ENCODE assay signal across 1 cellular context in the genomic region with DNA sequence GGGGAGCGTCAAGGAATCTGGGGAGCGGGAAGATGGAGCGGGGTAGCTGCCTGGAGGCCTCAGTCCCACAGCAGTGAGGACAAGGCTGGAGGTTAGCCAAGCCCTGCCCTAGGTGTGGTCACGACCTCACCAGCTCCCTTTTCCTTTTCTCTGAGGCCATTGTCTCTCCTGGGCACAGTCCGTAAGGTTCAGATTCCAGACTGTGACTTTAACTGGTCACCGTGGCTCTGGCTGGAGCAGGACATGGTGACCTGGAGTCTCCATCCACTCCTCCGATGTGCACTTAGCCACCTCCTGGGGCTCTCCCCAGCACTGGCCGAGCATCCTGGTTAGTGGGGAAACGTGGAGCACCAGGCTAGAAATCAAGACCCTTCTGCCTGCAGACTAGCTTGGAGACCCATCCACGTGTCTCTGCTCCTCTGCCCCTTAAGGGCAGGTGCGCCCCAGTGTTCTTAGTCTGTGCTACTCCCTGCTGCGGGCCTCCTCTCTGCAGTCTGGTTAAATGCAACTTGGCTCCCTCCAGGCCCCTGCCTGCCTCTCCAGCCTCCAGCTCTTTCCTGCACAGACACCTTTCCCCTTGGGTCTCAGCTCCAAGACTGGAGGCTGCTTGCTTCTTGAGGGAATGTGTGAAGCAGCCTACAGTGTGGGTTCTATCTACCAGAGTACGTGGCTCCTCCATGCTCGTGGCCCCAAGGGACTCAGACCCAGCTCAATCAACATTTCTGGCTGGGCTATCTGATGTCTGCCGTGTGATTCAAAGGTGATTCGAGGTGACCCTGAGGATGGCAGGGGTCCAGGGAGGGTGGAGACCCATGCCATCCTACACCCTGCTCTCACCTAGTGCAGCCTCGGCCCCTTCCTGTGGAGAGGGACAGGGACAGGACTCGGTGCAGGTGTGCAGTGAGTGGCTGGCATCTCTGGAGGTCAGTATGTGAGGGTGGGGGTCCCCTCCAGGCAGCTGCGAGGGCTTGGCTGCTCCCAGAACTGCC.
TF ChIP-seq lines count a peak whose summit lies in the region.

No MANE protein-coding gene starts in this region.

TF ChIP-seq in SK-N-SH, 30 proteins besides CTCF, POLR2A, EP300 and RAD21 (continued from another document):
- TF ChIP-seq, protein P1, sequence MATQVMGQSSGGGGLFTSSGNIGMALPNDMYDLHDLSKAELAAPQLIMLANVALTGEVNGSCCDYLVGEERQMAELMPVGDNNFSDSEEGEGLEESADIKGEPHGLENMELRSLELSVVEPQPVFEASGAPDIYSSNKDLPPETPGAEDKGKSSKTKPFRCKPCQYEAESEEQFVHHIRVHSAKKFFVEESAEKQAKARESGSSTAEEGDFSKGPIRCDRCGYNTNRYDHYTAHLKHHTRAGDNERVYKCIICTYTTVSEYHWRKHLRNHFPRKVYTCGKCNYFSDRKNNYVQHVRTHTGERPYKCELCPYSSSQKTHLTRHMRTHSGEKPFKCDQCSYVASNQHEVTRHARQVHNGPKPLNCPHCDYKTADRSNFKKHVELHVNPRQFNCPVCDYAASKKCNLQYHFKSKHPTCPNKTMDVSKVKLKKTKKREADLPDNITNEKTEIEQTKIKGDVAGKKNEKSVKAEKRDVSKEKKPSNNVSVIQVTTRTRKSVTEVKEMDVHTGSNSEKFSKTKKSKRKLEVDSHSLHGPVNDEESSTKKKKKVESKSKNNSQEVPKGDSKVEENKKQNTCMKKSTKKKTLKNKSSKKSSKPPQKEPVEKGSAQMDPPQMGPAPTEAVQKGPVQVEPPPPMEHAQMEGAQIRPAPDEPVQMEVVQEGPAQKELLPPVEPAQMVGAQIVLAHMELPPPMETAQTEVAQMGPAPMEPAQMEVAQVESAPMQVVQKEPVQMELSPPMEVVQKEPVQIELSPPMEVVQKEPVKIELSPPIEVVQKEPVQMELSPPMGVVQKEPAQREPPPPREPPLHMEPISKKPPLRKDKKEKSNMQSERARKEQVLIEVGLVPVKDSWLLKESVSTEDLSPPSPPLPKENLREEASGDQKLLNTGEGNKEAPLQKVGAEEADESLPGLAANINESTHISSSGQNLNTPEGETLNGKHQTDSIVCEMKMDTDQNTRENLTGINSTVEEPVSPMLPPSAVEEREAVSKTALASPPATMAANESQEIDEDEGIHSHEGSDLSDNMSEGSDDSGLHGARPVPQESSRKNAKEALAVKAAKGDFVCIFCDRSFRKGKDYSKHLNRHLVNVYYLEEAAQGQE (IDR thresholded peaks at IDR 0.05; ENCODE audit: low read depth, low read length): no peak
- TF ChIP-seq, protein P2, sequence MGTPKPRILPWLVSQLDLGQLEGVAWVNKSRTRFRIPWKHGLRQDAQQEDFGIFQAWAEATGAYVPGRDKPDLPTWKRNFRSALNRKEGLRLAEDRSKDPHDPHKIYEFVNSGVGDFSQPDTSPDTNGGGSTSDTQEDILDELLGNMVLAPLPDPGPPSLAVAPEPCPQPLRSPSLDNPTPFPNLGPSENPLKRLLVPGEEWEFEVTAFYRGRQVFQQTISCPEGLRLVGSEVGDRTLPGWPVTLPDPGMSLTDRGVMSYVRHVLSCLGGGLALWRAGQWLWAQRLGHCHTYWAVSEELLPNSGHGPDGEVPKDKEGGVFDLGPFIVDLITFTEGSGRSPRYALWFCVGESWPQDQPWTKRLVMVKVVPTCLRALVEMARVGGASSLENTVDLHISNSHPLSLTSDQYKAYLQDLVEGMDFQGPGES (IDR thresholded peaks at IDR 0.05; ENCODE audit: low read depth, low read length): no peak
- TF ChIP-seq MEF2A (IDR thresholded peaks at IDR 0.05; ENCODE audit: borderline replicate concordance, low read depth) (no peak), EZH2phosphoT487 (IDR thresholded peaks at IDR 0.05; ENCODE audit: borderline replicate concordance, low read depth) (no peak), RXRA (IDR thresholded peaks at IDR 0.05; ENCODE audit: borderline replicate concordance, low read depth) (no peak), TCF12 (IDR thresholded peaks at IDR 0.05) (no peak), MXI1 (IDR thresholded peaks at IDR 0.05; ENCODE audit: low read depth, low read length) (no peak), NFIC (IDR thresholded peaks at IDR 0.05; ENCODE audit: borderline replicate concordance) (no peak)
- TF ChIP-seq, protein P3, sequence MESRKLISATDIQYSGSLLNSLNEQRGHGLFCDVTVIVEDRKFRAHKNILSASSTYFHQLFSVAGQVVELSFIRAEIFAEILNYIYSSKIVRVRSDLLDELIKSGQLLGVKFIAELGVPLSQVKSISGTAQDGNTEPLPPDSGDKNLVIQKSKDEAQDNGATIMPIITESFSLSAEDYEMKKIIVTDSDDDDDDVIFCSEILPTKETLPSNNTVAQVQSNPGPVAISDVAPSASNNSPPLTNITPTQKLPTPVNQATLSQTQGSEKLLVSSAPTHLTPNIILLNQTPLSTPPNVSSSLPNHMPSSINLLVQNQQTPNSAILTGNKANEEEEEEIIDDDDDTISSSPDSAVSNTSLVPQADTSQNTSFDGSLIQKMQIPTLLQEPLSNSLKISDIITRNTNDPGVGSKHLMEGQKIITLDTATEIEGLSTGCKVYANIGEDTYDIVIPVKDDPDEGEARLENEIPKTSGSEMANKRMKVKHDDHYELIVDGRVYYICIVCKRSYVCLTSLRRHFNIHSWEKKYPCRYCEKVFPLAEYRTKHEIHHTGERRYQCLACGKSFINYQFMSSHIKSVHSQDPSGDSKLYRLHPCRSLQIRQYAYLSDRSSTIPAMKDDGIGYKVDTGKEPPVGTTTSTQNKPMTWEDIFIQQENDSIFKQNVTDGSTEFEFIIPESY (IDR thresholded peaks at IDR 0.05; ENCODE audit: borderline replicate concordance, low read depth): no peak
- TF ChIP-seq, protein P4, sequence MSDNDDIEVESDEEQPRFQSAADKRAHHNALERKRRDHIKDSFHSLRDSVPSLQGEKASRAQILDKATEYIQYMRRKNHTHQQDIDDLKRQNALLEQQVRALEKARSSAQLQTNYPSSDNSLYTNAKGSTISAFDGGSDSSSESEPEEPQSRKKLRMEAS (IDR thresholded peaks at IDR 0.05; ENCODE audit: low read depth): no peak
